17 cellular contexts compared by ENCODE assay signal in genomic region chr1:113983826-113984225, GRCh38. TPM values are rescaled to one million over a fixed set of nuclear protein-coding genes. Genes with fewer than 3 reads are reported as not detected.
A peak's percentile ranks its signal among the peaks of the same experiment; 100 is the strongest.
DNase-seq lines count a peak whose midpoint lies in the region; ATAC-seq and TF ChIP-seq lines count a peak whose summit lies in the region.
"Had no signal": no experiment of that assay in that cellular context is flagged by ENCODE, and none has a peak within 500 bp of the region (broad histone marks: within the 10 kb centered on the region; RNA-seq: fewer than 3 reads in every experiment).

No MANE protein-coding gene starts in this region.

- intact Hi-C loops in activated CD4-positive, alpha-beta T cell treated with anti-CD3 and anti-CD28 coated beads for 36 hours (cut with DNase I, micrococcal nuclease): no loop called here

- H3K27me3 ChIP-seq in BLaER1 treated with 17β-estradiol and CSF1 and Interleukin-3, amounts not matched to agents 10 nM and 100 nM: no peaks in the 10 kb centered on the region
- no peaks in the 10 kb centered on the region for H3K27me3 ChIP-seq in muscle layer of colon (ENCODE audit: control insufficient read depth in 1 of 2, insufficient read depth in 2 of 2, low read length in 2 of 2)
- H3K27me3 ChIP-seq: Peyer's patch had no signal

- peak overlapping the region in 8 of 11 experiments; percentile 34 to 72 (median 64); a peak in 10 of 22 replicates for H3K9ac ChIP-seq in BLaER1 treated with 17β-estradiol and CSF1 and Interleukin-3, amounts not matched to agents 10 nM and 100 nM
- peak overlapping the region; percentile 31 for H3K9ac ChIP-seq in muscle layer of colon (ENCODE audit: low read length)

- peak overlapping the region; percentile 83 to 99 (median 97) for H3K4me2 ChIP-seq in BLaER1 treated with 17β-estradiol and CSF1 and Interleukin-3, amounts not matched to agents 10 nM and 100 nM

- H3K4me3 Mint-ChIP-seq in chondrocyte (ENCODE audit: unreplicated experiment): peak overlapping the region; percentile 21
- no peak overlapping the region for H3K4me3 Mint-ChIP-seq in stimulated activated effector memory CD8-positive, alpha-beta T cell treated with anti-CD3 and anti-CD28 coated beads, Interleukin-12 subunit alpha, Interleukin-12 subunit beta, amount 100 ng/mL, for 72 hours
- H3K4me3 Mint-ChIP-seq in activated CD4-positive, alpha-beta T cell treated with anti-CD3 and anti-CD28 coated beads for 36 hours: no peak overlapping the region
- H3K4me3 Mint-ChIP-seq: activated naive CD4-positive, alpha-beta T cell treated with anti-CD3 and anti-CD28 coated beads for 36 hours had no signal

- DNase-seq in chondrocyte (ENCODE audit: low spot score) (no peak), T1000 (lab: John Stamatoyannopoulos, UW) (no peak), hippocampal formation (lab: John Stamatoyannopoulos, UW) (no peak), kidney glomerular epithelial cell (lab: John Stamatoyannopoulos, UW) (no peak)
- no peak for DNase-seq in stimulated activated effector memory CD8-positive, alpha-beta T cell treated with anti-CD3 and anti-CD28 coated beads, Interleukin-12 subunit alpha, Interleukin-12 subunit beta, amount 100 ng/mL, for 72 hours (ENCODE audit: low spot score in 2 of 2)
- DNase-seq in activated CD4-positive, alpha-beta T cell treated with anti-CD3 and anti-CD28 coated beads for 36 hours: no peak
- DNase-seq: activated CD4-positive, alpha-beta T cell treated with anti-CD3 and anti-CD28 coated beads, Interleukin-2, amount 50 U/mL, for 1 hour; activated naive CD4-positive, alpha-beta T cell treated with anti-CD3 and anti-CD28 coated beads for 36 hours; activated T-cell treated with anti-CD3 and anti-CD28 coated beads for 4 hours; left colon; NCI-H2081 treated with DMSO at 0.1 percent for 48 hours; NCI-H748 treated with DMSO at 0.1 percent for 48 hours; Peyer's patch; stimulated activated naive CD8-positive, alpha-beta T cell treated with anti-CD3 and anti-CD28 coated beads, Interleukin-15, Interleukin-2, amounts not matched to agents 100 U/mL and 50 U/mL, for 24 hours had no signal

- TF ChIP-seq CTCF in chondrocyte (IDR thresholded peaks at IDR 0.05): no peak

- peak overlapping the region in 8 of 11 experiments; percentile 61 to 83 (median 68); a peak in 16 of 22 replicates for H3K27ac ChIP-seq in BLaER1 treated with 17β-estradiol and CSF1 and Interleukin-3, amounts not matched to agents 10 nM and 100 nM
- H3K27ac ChIP-seq in muscle layer of colon (ENCODE audit: low read depth, low read length): peak overlapping the region; percentile 84

- peaks cover 48 to 69% (median 66%) of the 10 kb centered on the region in 10 experiments for H3K4me1 ChIP-seq in BLaER1 treated with 17β-estradiol and CSF1 and Interleukin-3, amounts not matched to agents 10 nM and 100 nM
- H3K4me1 ChIP-seq in muscle layer of colon (ENCODE audit: insufficient read depth, low read length): peaks cover 44% of the 10 kb centered on the region

- CTCF ChIA-PET in activated CD4-positive, alpha-beta T cell treated with anti-CD3 and anti-CD28 coated beads for 36 hours (lab: Charles Lee): interaction anchor here (0.6 to 1.1 kb wide), 3 partner anchors 244 to 1178 kb away, joined by 3 to 4 read pairs (median 3); no protein-coding TSS in a partner anchor

- H3K4me1 Mint-ChIP-seq in chondrocyte (ENCODE audit: low read depth): peaks cover 69% of the 10 kb centered on the region
- H3K4me1 Mint-ChIP-seq in stimulated activated effector memory CD8-positive, alpha-beta T cell treated with anti-CD3 and anti-CD28 coated beads, Interleukin-12 subunit alpha, Interleukin-12 subunit beta, amount 100 ng/mL, for 72 hours: peaks cover 11% of the 10 kb centered on the region
- H3K4me1 Mint-ChIP-seq in activated CD4-positive, alpha-beta T cell treated with anti-CD3 and anti-CD28 coated beads for 36 hours: peaks cover 6% of the 10 kb centered on the region

- peaks cover 34 to 41% (median 39%) of the 10 kb centered on the region in 11 experiments for H3K9me3 ChIP-seq in BLaER1 treated with 17β-estradiol and CSF1 and Interleukin-3, amounts not matched to agents 10 nM and 100 nM (replicated peaks in 1 of 11)
- H3K9me3 ChIP-seq in muscle layer of colon (ENCODE audit: low read length): no peaks in the 10 kb centered on the region
- H3K9me3 ChIP-seq: Peyer's patch had no signal

- H3K4me3 ChIP-seq in BLaER1 treated with 17β-estradiol and CSF1 and Interleukin-3, amounts not matched to agents 10 nM and 100 nM: peak overlapping the region in 2 of 10 experiments; percentile 54 to 60; a peak in 3 of 20 replicates
- H3K4me3 ChIP-seq in muscle layer of colon (ENCODE audit: low read depth in 1 of 2, low read length in 2 of 2): peak overlapping the region in 1 of 2 donors; percentile 78

- POLR2A ChIA-PET in activated CD4-positive, alpha-beta T cell treated with anti-CD3 and anti-CD28 coated beads for 36 hours (lab: Charles Lee): interaction anchor here (0.6 kb wide), 1 partner anchor 12 kb away, joined by 3 read pairs; no protein-coding TSS in a partner anchor

- H3K27me3 Mint-ChIP-seq in chondrocyte (ENCODE audit: low read depth): no peaks in the 10 kb centered on the region
- no peaks in the 10 kb centered on the region for H3K27me3 Mint-ChIP-seq in activated CD4-positive, alpha-beta T cell treated with anti-CD3 and anti-CD28 coated beads for 36 hours

- H3K36me3 ChIP-seq in BLaER1 treated with 17β-estradiol and CSF1 and Interleukin-3, amounts not matched to agents 10 nM and 100 nM: peaks cover 0 to 18% (median 0%) of the 10 kb centered on the region in 11 experiments; a peak in 3 of 22 replicates
- H3K36me3 ChIP-seq in muscle layer of colon (ENCODE audit: insufficient read depth, low read length): no peaks in the 10 kb centered on the region
- H3K36me3 ChIP-seq: Peyer's patch had no signal

- no peaks in the 10 kb centered on the region for H3K36me3 Mint-ChIP-seq in chondrocyte (ENCODE audit: low read depth)
- peaks cover 10% of the 10 kb centered on the region for H3K36me3 Mint-ChIP-seq in stimulated activated effector memory CD8-positive, alpha-beta T cell treated with anti-CD3 and anti-CD28 coated beads, Interleukin-12 subunit alpha, Interleukin-12 subunit beta, amount 100 ng/mL, for 72 hours
- H3K36me3 Mint-ChIP-seq in activated CD4-positive, alpha-beta T cell treated with anti-CD3 and anti-CD28 coated beads for 36 hours (ENCODE audit: low read depth): no peaks in the 10 kb centered on the region

- ATAC-seq in stimulated activated effector memory CD8-positive, alpha-beta T cell treated with anti-CD3 and anti-CD28 coated beads, Interleukin-12 subunit alpha, Interleukin-12 subunit beta, amount 100 ng/mL, for 72 hours: no peak
- no peak for ATAC-seq in activated CD4-positive, alpha-beta T cell treated with anti-CD3 and anti-CD28 coated beads for 36 hours
- ATAC-seq: HCT116; left colon; stimulated activated naive CD8-positive, alpha-beta T cell treated with anti-CD3 and anti-CD28 coated beads, Interleukin-15, Interleukin-2, amounts not matched to agents 100 U/mL and 50 U/mL, for 24 hours had no signal

- H3K27ac Mint-ChIP-seq in chondrocyte (ENCODE audit: unreplicated experiment): no peak overlapping the region
- H3K27ac Mint-ChIP-seq in stimulated activated effector memory CD8-positive, alpha-beta T cell treated with anti-CD3 and anti-CD28 coated beads, Interleukin-12 subunit alpha, Interleukin-12 subunit beta, amount 100 ng/mL, for 72 hours: peak overlapping the region; percentile 77
- H3K27ac Mint-ChIP-seq in activated CD4-positive, alpha-beta T cell treated with anti-CD3 and anti-CD28 coated beads for 36 hours: no peak overlapping the region
- H3K27ac Mint-ChIP-seq: activated naive CD4-positive, alpha-beta T cell treated with anti-CD3 and anti-CD28 coated beads for 36 hours had no signal

- no peaks in the 10 kb centered on the region for H4K20me1 ChIP-seq in BLaER1 treated with 17β-estradiol and CSF1 and Interleukin-3, amounts not matched to agents 10 nM and 100 nM

- H3K9me3 Mint-ChIP-seq in chondrocyte (ENCODE audit: low read depth): no peaks in the 10 kb centered on the region
- H3K9me3 Mint-ChIP-seq in stimulated activated effector memory CD8-positive, alpha-beta T cell treated with anti-CD3 and anti-CD28 coated beads, Interleukin-12 subunit alpha, Interleukin-12 subunit beta, amount 100 ng/mL, for 72 hours: no peaks in the 10 kb centered on the region
- no peaks in the 10 kb centered on the region for H3K9me3 Mint-ChIP-seq in activated CD4-positive, alpha-beta T cell treated with anti-CD3 and anti-CD28 coated beads for 36 hours (ENCODE audit: low read depth)
- H3K9me3 Mint-ChIP-seq: activated naive CD4-positive, alpha-beta T cell treated with anti-CD3 and anti-CD28 coated beads for 36 hours had no signal

RNA-seq across cellular contexts. Expression of gene OLFML3, which starts 4.6 kb away (rescaled TPM):
- 33.1 to 44.2 TPM (median 34.9 TPM) in 3 replicates for total RNA-seq in chondrocyte
- total RNA-seq in activated CD4-positive, alpha-beta T cell treated with anti-CD3 and anti-CD28 coated beads for 36 hours: under 1 TPM in 1 of 2 experiments, not detected in 1; 0.11 TPM

RNA-seq across cellular contexts. Expression of gene HIPK1, which starts 54.7 kb away (rescaled TPM):
- 57.4 to 63.4 TPM (median 60.0 TPM) in 3 replicates for total RNA-seq in chondrocyte
- 10 to 100 TPM; 42.2 to 50.3 TPM for total RNA-seq in activated CD4-positive, alpha-beta T cell treated with anti-CD3 and anti-CD28 coated beads for 36 hours

Comparison
In these comparisons a context has a peak if more than half of its experiments do, and no peak if none do; other contexts are left out.
1. RNA of gene OLFML3, which starts 4.6 kb away (total RNA-seq): 33.1 to 44.2 TPM in chondrocyte; 0.11 TPM in activated CD4-positive, alpha-beta T cell treated with anti-CD3 and anti-CD28 coated beads for 36 hours; every median in the first group is over 10 times any median in the second.